4 cellular contexts compared by ENCODE assay signal in genomic region chr1:25839808-25840207, GRCh38. TPM values are rescaled to one million over a fixed set of nuclear protein-coding genes. Genes with fewer than 3 reads are reported as not detected.
"Had no signal": no experiment of that assay in that cellular context is flagged by ENCODE, and none has a peak within 500 bp of the region (broad histone marks: within the 10 kb centered on the region; RNA-seq: fewer than 3 reads in every experiment).

No MANE protein-coding gene starts in this region.

RNA-seq across cellular contexts. Expression of gene AUNIP, which starts 19.4 kb away (rescaled TPM):
- total RNA-seq: thoracic aorta, thyroid gland, tibial nerve, upper lobe of right lung had no signal
